16 cellular contexts compared by ENCODE assay signal in the genomic region with DNA sequence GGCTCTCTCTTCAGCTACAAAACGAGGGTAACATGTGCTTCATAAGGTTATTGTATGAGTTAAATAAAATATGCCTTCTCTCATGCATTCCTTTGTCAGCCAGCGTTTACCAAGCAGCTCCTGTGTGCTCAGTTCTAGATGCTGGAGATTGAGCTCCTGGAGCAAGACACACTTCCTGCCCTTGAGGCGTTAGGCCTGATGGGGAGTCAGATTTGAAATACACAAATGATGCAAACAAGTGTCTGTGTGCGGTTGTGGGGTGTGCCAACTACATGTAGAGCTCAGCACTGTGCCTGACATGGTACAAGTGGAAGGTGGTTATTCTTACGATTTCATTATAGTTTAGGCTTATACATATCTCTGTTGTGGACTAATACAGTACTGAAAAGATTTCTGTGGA. TPM values are rescaled to one million over a fixed set of nuclear protein-coding genes. Genes with fewer than 3 reads are reported as not detected.
DNase-seq lines count a peak whose midpoint lies in the region; ATAC-seq and TF ChIP-seq lines count a peak whose summit lies in the region.
"Had no signal": no experiment of that assay in that cellular context is flagged by ENCODE, and none has a peak within 500 bp of the region (broad histone marks: within the 10 kb centered on the region; RNA-seq: fewer than 3 reads in every experiment).

No MANE protein-coding gene starts in this region.

- peaks cover 29% of the 10 kb centered on the region for H3K4me1 ChIP-seq in osteoblast (ENCODE audit: insufficient read depth, low read length)
- peaks cover 10% of the 10 kb centered on the region for H3K4me1 ChIP-seq in hepatocyte (ENCODE audit: insufficient read depth)

- 60% methylated on average over 5 of the region's 5 CpGs for WGBS in hepatocyte (ENCODE audit: low lambda C conversion rate, missing lambda C conversion rate)

- H3K27ac Mint-ChIP-seq in activated T-helper 17 cell treated with anti-CD3 and anti-CD28 coated beads, Interleukin-2, amount 50 U/mL, for 72 hours, result peak overlapping the region; percentile 35
- H3K27ac Mint-ChIP-seq: activated naive CD4-positive, alpha-beta T cell treated with anti-CD3 and anti-CD28 coated beads, Interleukin-2, amount 50 U/mL, for 24 hours had no signal

- H3K4me3 ChIP-seq in osteoblast (ENCODE audit: insufficient read depth, low read length) (no peak overlapping the region), hepatocyte (no peak overlapping the region)
- H3K4me3 ChIP-seq: transverse colon had no signal

- H3K27me3 ChIP-seq in osteoblast (ENCODE audit: insufficient read depth, low read length) (no peaks in the 10 kb centered on the region), hepatocyte (no peaks in the 10 kb centered on the region)
- H3K27me3 ChIP-seq: transverse colon had no signal

- no peaks in the 10 kb centered on the region for H3K36me3 Mint-ChIP-seq in activated T-helper 17 cell treated with anti-CD3 and anti-CD28 coated beads, Interleukin-2, amount 50 U/mL, for 72 hours (ENCODE audit: low read depth)
- H3K36me3 Mint-ChIP-seq: activated naive CD4-positive, alpha-beta T cell treated with anti-CD3 and anti-CD28 coated beads, Interleukin-2, amount 50 U/mL, for 24 hours; naive B cell had no signal

- H3K27me3 Mint-ChIP-seq in activated T-helper 17 cell treated with anti-CD3 and anti-CD28 coated beads, Interleukin-2, amount 50 U/mL, for 72 hours, result no peaks in the 10 kb centered on the region
- H3K27me3 Mint-ChIP-seq: activated naive CD4-positive, alpha-beta T cell treated with anti-CD3 and anti-CD28 coated beads, Interleukin-2, amount 50 U/mL, for 24 hours; naive B cell had no signal

- TF ChIP-seq CTCF in osteoblast (IDR thresholded peaks at IDR 0.05; ENCODE audit: extremely low read depth, low read depth, low read length) (no peak), hepatocyte (IDR thresholded peaks at IDR 0.05; ENCODE audit: poor library complexity) (no peak)

- H3K9me3 ChIP-seq in osteoblast (ENCODE audit: low read depth, low read length) (no peaks in the 10 kb centered on the region), hepatocyte (ENCODE audit: low read depth) (no peaks in the 10 kb centered on the region)
- H3K9me3 ChIP-seq: transverse colon had no signal

- H3K4me3 Mint-ChIP-seq in activated T-helper 17 cell treated with anti-CD3 and anti-CD28 coated beads, Interleukin-2, amount 50 U/mL, for 72 hours, result no peak overlapping the region
- H3K4me3 Mint-ChIP-seq: activated naive CD4-positive, alpha-beta T cell treated with anti-CD3 and anti-CD28 coated beads, Interleukin-2, amount 50 U/mL, for 24 hours; naive B cell had no signal

- H3K36me3 ChIP-seq in osteoblast (ENCODE audit: insufficient read depth, low read length) (no peaks in the 10 kb centered on the region), hepatocyte (replicated peaks; ENCODE audit: insufficient read depth, low read depth) (no peaks in the 10 kb centered on the region)
- H3K36me3 ChIP-seq: transverse colon had no signal

- H3K9me2 ChIP-seq in hepatocyte (replicated peaks; ENCODE audit: insufficient read depth), result no peaks in the 10 kb centered on the region

- H3K9me3 Mint-ChIP-seq in activated T-helper 17 cell treated with anti-CD3 and anti-CD28 coated beads, Interleukin-2, amount 50 U/mL, for 72 hours, result no peaks in the 10 kb centered on the region
- H3K9me3 Mint-ChIP-seq: activated naive CD4-positive, alpha-beta T cell treated with anti-CD3 and anti-CD28 coated beads, Interleukin-2, amount 50 U/mL, for 24 hours had no signal

- H3K27ac ChIP-seq in osteoblast (ENCODE audit: low read depth, low read length), result no peak overlapping the region
- no peak overlapping the region for H3K27ac ChIP-seq in hepatocyte
- H3K27ac ChIP-seq: 22Rv1 had no signal

- H3K79me2 ChIP-seq in osteoblast (ENCODE audit: insufficient read depth, low read length), result no peaks in the 10 kb centered on the region
- H3K79me2 ChIP-seq in hepatocyte, result no peaks in the 10 kb centered on the region

- H4K20me1 ChIP-seq in osteoblast (ENCODE audit: insufficient read depth, low read length) (no peaks in the 10 kb centered on the region), hepatocyte (ENCODE audit: insufficient read depth, poor library complexity, severe bottlenecking) (no peaks in the 10 kb centered on the region)

- ATAC-seq in activated T-helper 17 cell treated with anti-CD3 and anti-CD28 coated beads, Interleukin-2, amount 50 U/mL, for 72 hours (replicated peaks), result peak; percentile 89
- no peak for ATAC-seq in GM18511 (IDR thresholded peaks at IDR 0.05; ENCODE audit: unreplicated experiment)

- H3K4me2 ChIP-seq in osteoblast (ENCODE audit: insufficient read depth, low read length) (no peak overlapping the region), hepatocyte (no peak overlapping the region)

- DNase-seq in SIG-M5 treated with dmso at 0.1 percent for 504 hours (lab: John Stamatoyannopoulos, UW; ENCODE audit: unreplicated experiment) (peak; percentile 44), SIG-M5 (lab: John Stamatoyannopoulos, UW) (no peak), M059J (ENCODE audit: low read depth) (peak; percentile 74), osteoblast (ENCODE audit: insufficient read length, low spot score, missing footprints) (peak; percentile 54), hepatocyte (ENCODE audit: low spot score) (no peak), NCI-H526 treated with DMSO at 0.1 percent for 48 hours (lab: John Stamatoyannopoulos, UW) (no peak)
- DNase-seq: Calu3, naive B cell, NCI-H1105, NCI-H510A treated with DMSO at 0.1 percent for 48 hours, SHP77, transverse colon had no signal

- H2AFZ ChIP-seq in osteoblast (ENCODE audit: low read length), result no peak overlapping the region
- no peak overlapping the region for H2AFZ ChIP-seq in hepatocyte

- peaks cover 17% of the 10 kb centered on the region for H3K4me1 Mint-ChIP-seq in activated T-helper 17 cell treated with anti-CD3 and anti-CD28 coated beads, Interleukin-2, amount 50 U/mL, for 72 hours

RNA-seq across cellular contexts. Expression of gene ANGPTL2, which starts 39.6 kb away (rescaled TPM):
- total RNA-seq in M059J (2014; rRNA removed; shearing (Covaris generic)), result 11.5 and 15.8 TPM in 2 replicates
- total RNA-seq in activated T-helper 17 cell treated with anti-CD3 and anti-CD28 coated beads, Interleukin-2, amount 50 U/mL, for 72 hours, result not detected
- total RNA-seq in osteoblast, result 39.8 and 72.5 TPM in 2 replicates
- 17.6 and 18.0 TPM in 2 replicates for total RNA-seq in hepatocyte
- 25.6 and 28.6 TPM in 2 replicates for polyA plus RNA-seq in hepatocyte
- total RNA-seq: Calu3 had no signal

Comparison
In these comparisons a context has a peak if more than half of its experiments do, and no peak if none do; other contexts are left out.
1. DNase-seq: peak in SIG-M5 treated with dmso at 0.1 percent for 504 hours (single experiment), M059J (single experiment) and osteoblast (single experiment); none in SIG-M5 (single experiment), hepatocyte (single experiment) and NCI-H526 treated with DMSO at 0.1 percent for 48 hours (single experiment).
2. RNA of gene ANGPTL2, which starts 39.6 kb away (total RNA-seq): 39.8 to 72.5 TPM in osteoblast, 17.6 to 18.0 TPM in hepatocyte and 11.5 to 15.8 TPM in M059J; not detected in activated T-helper 17 cell treated with anti-CD3 and anti-CD28 coated beads, Interleukin-2, amount 50 U/mL, for 72 hours; every median in the first group is over 10 times any median in the second.